11 cellular contexts compared by ENCODE assay signal in the genomic region with DNA sequence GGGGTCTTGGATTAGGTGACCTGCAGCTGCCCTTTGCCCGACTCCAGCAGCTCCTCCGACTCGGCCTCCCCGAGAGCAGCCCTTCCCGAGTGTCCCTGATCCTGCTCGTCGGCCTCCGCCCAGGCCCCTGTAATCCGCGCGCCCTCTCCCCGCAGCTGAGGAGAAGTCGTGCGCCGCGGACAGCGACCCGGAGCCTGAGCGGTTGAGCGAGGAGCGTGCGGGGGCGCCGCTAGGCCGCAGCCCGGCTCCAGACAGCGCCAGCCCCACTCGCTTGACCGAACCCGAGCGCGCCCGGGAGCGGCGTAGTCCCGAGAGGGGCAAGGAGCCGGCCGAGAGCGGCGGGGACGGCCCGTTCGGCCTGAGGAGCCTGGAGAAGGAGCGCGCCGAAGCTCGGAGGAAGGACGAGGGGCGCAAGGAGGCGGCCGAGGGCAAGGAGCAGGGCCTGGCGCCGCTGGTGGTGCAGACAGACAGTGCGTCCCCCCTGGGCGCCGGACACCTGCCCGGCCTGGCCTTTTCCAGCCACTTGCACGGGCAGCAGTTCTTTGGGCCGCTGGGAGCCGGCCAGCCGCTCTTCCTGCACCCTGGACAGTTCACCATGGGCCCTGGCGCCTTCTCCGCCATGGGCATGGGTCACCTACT. TPM values are rescaled to one million over a fixed set of nuclear protein-coding genes. Genes with fewer than 3 reads are reported as not detected.
A peak's percentile ranks its signal among the peaks of the same experiment; 100 is the strongest.
DNase-seq lines count a peak whose midpoint lies in the region; ATAC-seq and TF ChIP-seq lines count a peak whose summit lies in the region.
"Had no signal": no experiment of that assay in that cellular context is flagged by ENCODE, and none has a peak within 500 bp of the region (broad histone marks: within the 10 kb centered on the region; RNA-seq: fewer than 3 reads in every experiment).

No MANE protein-coding gene starts in this region.

- peaks cover 0 to 5% (median 0%) of the 10 kb centered on the region in 7 donors for H3K9me3 Mint-ChIP-seq in naive B cell
- H3K9me3 Mint-ChIP-seq in type B pancreatic cell: no peaks in the 10 kb centered on the region

- H3K4me3 ChIP-seq in effector memory CD4-positive, alpha-beta T cell (ENCODE audit: insufficient read depth, low read depth, low read length, poor library complexity, severe bottlenecking): peak overlapping the region; percentile 48
- H3K4me3 ChIP-seq: SJSA1 had no signal

- peak; percentile 58 for DNase-seq in activated effector memory CD4-positive, alpha-beta T cell treated with anti-CD3 and anti-CD28 coated beads, Interleukin-2, amount 50 U/mL, for 16 hours
- DNase-seq in activated effector memory CD4-positive, alpha-beta T cell treated with Interleukin-2 at 50 U/mL for 16 hours: no peak
- DNase-seq in effector memory CD4-positive, alpha-beta T cell: no peak
- DNase-seq in naive B cell (no peak), type B pancreatic cell (ENCODE audit: extremely low spot score, unreplicated experiment) (no peak), omental fat pad (ENCODE audit: low spot score) (no peak)
- DNase-seq: mammary epithelial cell, NCI-H2029 had no signal

- H3K4me1 Mint-ChIP-seq in naive B cell (peaks cover 40 to 54% (median 49%) of the 10 kb centered on the region in 3 donors), type B pancreatic cell (ENCODE audit: unreplicated experiment) (peaks cover 23% of the 10 kb centered on the region)

- no peak for TF ChIP-seq CTCF in type B pancreatic cell (conservative IDR thresholded peaks at IDR 0.05)
- no peak for TF ChIP-seq CTCF in omental fat pad (IDR thresholded peaks at IDR 0.05)

- peaks cover 55% of the 10 kb centered on the region for H3K4me1 ChIP-seq in effector memory CD4-positive, alpha-beta T cell (ENCODE audit: control insufficient read depth, insufficient read depth, low read length, poor library complexity, severe bottlenecking)

- H3K27me3 ChIP-seq in effector memory CD4-positive, alpha-beta T cell (replicated peaks; ENCODE audit: control insufficient read depth, insufficient read depth, low read length, poor library complexity, severe bottlenecking): peaks cover 87% of the 10 kb centered on the region
- H3K27me3 ChIP-seq: SJSA1 had no signal

- H3K27ac Mint-ChIP-seq in naive B cell: no peak overlapping the region
- H3K27ac Mint-ChIP-seq in type B pancreatic cell: no peak overlapping the region

- H3K9me3 ChIP-seq in effector memory CD4-positive, alpha-beta T cell (ENCODE audit: control insufficient read depth, low read length): no peaks in the 10 kb centered on the region

- H3K36me3 ChIP-seq in effector memory CD4-positive, alpha-beta T cell (ENCODE audit: control insufficient read depth, insufficient read depth, low read length): no peaks in the 10 kb centered on the region

- H3K27ac ChIP-seq in effector memory CD4-positive, alpha-beta T cell (ENCODE audit: insufficient read depth, low read length, poor library complexity, severe bottlenecking): no peak overlapping the region
- H3K27ac ChIP-seq: SJSA1 had no signal

- H3K27me3 Mint-ChIP-seq in naive B cell (peaks cover 67 to 75% (median 69%) of the 10 kb centered on the region in 3 donors), type B pancreatic cell (peaks cover 78% of the 10 kb centered on the region)

- H3K36me3 Mint-ChIP-seq in naive B cell (peaks cover 0 to 8% of the 10 kb centered on the region in 2 donors), type B pancreatic cell (peaks cover 16% of the 10 kb centered on the region)

- H3K4me3 Mint-ChIP-seq in naive B cell: peak overlapping the region in 6 of 8 donors; percentile 15 to 76 (median 62)
- H3K4me3 Mint-ChIP-seq in type B pancreatic cell: peak overlapping the region; percentile 55

- ATAC-seq in naive B cell (ENCODE audit: low read depth in 2 of 2): no peak
- ATAC-seq in HG03439 (IDR thresholded peaks at IDR 0.05; ENCODE audit: unreplicated experiment): no peak
- no peak for ATAC-seq in omental fat pad (ENCODE audit: low FRiP score)
- no peak for ATAC-seq in HG02938 (IDR thresholded peaks at IDR 0.05; ENCODE audit: unreplicated experiment)

RNA-seq across cellular contexts. Expression of gene TBX2, which starts 5.5 kb away (rescaled TPM):
- polyA plus RNA-seq in naive B cell (ENCODE audit: low read depth in 6 of 6): not detected
- 8.7 and 55.9 TPM in 2 replicates for total RNA-seq in type B pancreatic cell (ENCODE audit: low replicate concordance)
- total RNA-seq in omental fat pad: 10 to 100 TPM in 2 of 4 donors, 1 to 10 TPM in 2; 3.1 to 14.2 (median 9.6) TPM
- polyA plus RNA-seq: mammary epithelial cell had no signal

RNA-seq across cellular contexts. Expression of gene TBX4, which starts 47.1 kb away (rescaled TPM):
- not detected for polyA plus RNA-seq in naive B cell (ENCODE audit: low read depth in 6 of 6)
- total RNA-seq in type B pancreatic cell (ENCODE audit: low replicate concordance) (0.45 and 1.8 TPM in 2 replicates), omental fat pad (not detected)
